ENCODE assay signal across 8 cellular contexts in genomic region chr11:118621071-118621815, GRCh38. TPM values are rescaled to one million over a fixed set of nuclear protein-coding genes. Genes with fewer than 3 reads are reported as not detected.
DNase-seq lines count a peak whose midpoint lies in the region; ATAC-seq and TF ChIP-seq lines count a peak whose summit lies in the region.

No MANE protein-coding gene starts in this region.

- peak; percentile 81 for DNase-seq in DND-41
- peak; percentile 55 for DNase-seq in NCI-H128 (lab: John Stamatoyannopoulos, UW; ENCODE audit: unreplicated experiment)
- peak; percentile 83 for DNase-seq in SK-MEL-5 (ENCODE audit: low read depth, low spot score)
- peak in 57 of 61 donors; percentile 40 to 95 (median 81) for DNase-seq in caudate nucleus (lab: John Stamatoyannopoulos, UW)
- DNase-seq in retinal pigment epithelial cell (ENCODE audit: low read depth) = peak; percentile 63
- DNase-seq in T-helper 9 cell = no peak

- peaks cover 14% of the 10 kb centered on the region for H3K4me1 ChIP-seq in DND-41 (ENCODE audit: insufficient read depth, low read length)

- H3K27ac ChIP-seq in DND-41 (ENCODE audit: low read length) = 0 out of 2 replicates have a peak overlapping the region, but pooled peaks have one; percentile 35
- H3K27ac ChIP-seq in caudate nucleus (ENCODE audit: low read depth, low read length) = peak overlapping the region; percentile 96

- H3K9ac ChIP-seq in DND-41 (ENCODE audit: low read depth, low read length) = peak overlapping the region; percentile 39

- H3K4me3 ChIP-seq in DND-41 (ENCODE audit: low read depth in 1 of 2, low read length in 2 of 2) (peak overlapping the region; percentile 7 to 54; a peak in 3 of 4 replicates), iPS-18c (ENCODE audit: insufficient read depth, low read depth, low read length) (peak overlapping the region; percentile 81), retinal pigment epithelial cell (ENCODE audit: low read length) (peak overlapping the region; percentile 80)

- TF ChIP-seq CTCF in DND-41 (IDR thresholded peaks at IDR 0.05; ENCODE audit: borderline replicate concordance, extremely low read depth, low read length, poor library complexity, severe bottlenecking) (no peak), retinal pigment epithelial cell (conservative IDR thresholded peaks at IDR 0.05; ENCODE audit: low read depth, low read length) (no peak)

- no peaks in the 10 kb centered on the region for H3K36me3 ChIP-seq in DND-41 (ENCODE audit: insufficient read depth, low read length)

- in situ Hi-C loops in SK-MEL-5 (cut with HindIII; ENCODE audit: low pct_unique_long_range_greater_than_20kb, low sequenced_read_pairs) = no loop called here

- H3K9me3 ChIP-seq in DND-41 (ENCODE audit: insufficient read depth, low read length, severe bottlenecking) (no peaks in the 10 kb centered on the region), iPS-18c (ENCODE audit: control insufficient read depth, insufficient read depth, low read length) (no peaks in the 10 kb centered on the region)

- peaks cover 14% of the 10 kb centered on the region for H3K27me3 ChIP-seq in DND-41 (ENCODE audit: insufficient read depth, low read length, poor library complexity)

- peak overlapping the region; percentile 59 for H2AFZ ChIP-seq in DND-41 (ENCODE audit: low read depth, low read length)

- ATAC-seq in DND-41 (ENCODE audit: insufficient read depth, low read depth) (peak; percentile 84), HG03571 (IDR thresholded peaks at IDR 0.05; ENCODE audit: unreplicated experiment) (no peak)

- H3K79me2 ChIP-seq in DND-41 (ENCODE audit: insufficient read depth, low read length) = no peaks in the 10 kb centered on the region

- peak overlapping the region; percentile 75 for H3K4me2 ChIP-seq in DND-41 (ENCODE audit: insufficient read depth, low read length)

- H4K20me1 ChIP-seq in DND-41 (ENCODE audit: insufficient read depth, low read length) = no peaks in the 10 kb centered on the region

RNA-seq across cellular contexts. Expression of gene PHLDB1, which starts 13.8 kb away (rescaled TPM):
- total RNA-seq in SK-MEL-5 (2014; rRNA removed; shearing (Covaris generic)) = 20.8 and 22.1 TPM in 2 replicates
- polyA plus RNA-seq in SK-MEL-5 (2015; cell fraction: cytosol; rRNA removed) = 36.2 and 39.7 TPM in 2 replicates
- 62.4 and 83.0 TPM in 2 replicates for polyA plus RNA-seq in SK-MEL-5 (2015; cell fraction: nucleus; rRNA removed)

RNA-seq across cellular contexts. Expression of gene ARCN1, which starts 49.0 kb away (rescaled TPM):
- 93.3 and 98.3 TPM in 2 replicates for total RNA-seq in SK-MEL-5 (2014; rRNA removed; shearing (Covaris generic))
- 101 and 116 TPM in 2 replicates for polyA plus RNA-seq in SK-MEL-5 (2015; cell fraction: cytosol; rRNA removed)
- 23.0 and 28.7 TPM in 2 replicates for polyA plus RNA-seq in SK-MEL-5 (2015; cell fraction: nucleus; rRNA removed)

RNA-seq across cellular contexts. Expression of gene IFT46, which starts 55.5 kb away (rescaled TPM):
- 7.0 and 7.3 TPM in 2 replicates for total RNA-seq in SK-MEL-5 (2014; rRNA removed; shearing (Covaris generic))
- 4.6 and 5.2 TPM in 2 replicates for polyA plus RNA-seq in SK-MEL-5 (2015; cell fraction: cytosol; rRNA removed)
- 7.0 and 11.9 TPM in 2 replicates for polyA plus RNA-seq in SK-MEL-5 (2015; cell fraction: nucleus; rRNA removed)

RNA-seq across cellular contexts. Expression of gene TREH, which starts 58.2 kb away (rescaled TPM):
- total RNA-seq in SK-MEL-5 (2014; rRNA removed; shearing (Covaris generic)) = 0.03 and 0.13 TPM in 2 replicates
- polyA plus RNA-seq in SK-MEL-5 (2015; cell fraction: cytosol; rRNA removed) = not detected in 2 replicates
- not detected in 2 replicates for polyA plus RNA-seq in SK-MEL-5 (2015; cell fraction: nucleus; rRNA removed)

Comparison
In these comparisons a context has a peak if more than half of its experiments do, and no peak if none do; other contexts are left out.
1. H3K4me3 ChIP-seq: peak in every context shown above with its lines; median percentile 81 in iPS-18c; 80 in retinal pigment epithelial cell; 30 in DND-41.